Comparison of ENCODE assay signal across 16 cellular contexts in the genomic region with DNA sequence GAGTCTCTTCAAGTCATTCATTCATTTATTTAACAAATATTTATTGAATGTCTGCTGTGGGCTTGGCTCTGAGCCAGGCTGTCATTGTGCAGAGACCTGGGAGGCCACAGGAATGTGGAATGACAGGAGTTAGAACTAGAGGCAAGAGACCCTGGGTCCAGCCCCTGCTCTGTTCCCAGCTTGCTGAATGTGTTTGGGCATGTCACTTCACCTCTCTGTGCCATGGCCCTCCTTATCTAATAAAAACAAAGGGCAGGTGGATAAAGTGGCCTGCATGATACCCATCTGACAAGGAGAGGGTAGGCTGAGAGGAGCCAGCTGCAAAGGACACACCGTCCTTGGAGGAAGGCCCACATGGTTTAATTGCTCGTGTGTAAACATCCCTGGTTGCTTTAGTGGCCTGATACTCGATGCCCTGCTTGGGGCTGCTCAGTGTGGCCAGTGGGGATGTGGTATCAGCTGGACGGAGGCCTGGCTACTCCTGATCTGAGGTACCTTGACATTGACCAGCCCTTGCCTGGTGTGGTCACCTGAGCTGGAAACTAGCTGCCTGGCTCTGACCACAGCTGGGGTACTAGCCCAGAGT.
DNase-seq lines count a peak whose midpoint lies in the region; ATAC-seq, FAIRE-seq and TF ChIP-seq lines count a peak whose summit lies in the region.
"Had no signal": no experiment of that assay in that cellular context is flagged by ENCODE, and none has a peak within 500 bp of the region (broad histone marks: within the 10 kb centered on the region; RNA-seq: fewer than 3 reads in every experiment).

No MANE protein-coding gene starts in this region.

- CTCF ChIA-PET in HepG2 (lab: Yijun Ruan, JAX; ENCODE audit: low intra/inter-chr PET ratio, low total read pairs): no interaction called here
- CTCF ChIA-PET in PC-3 (lab: Charles Lee): no interaction called here

- H3K4me1 ChIP-seq in HepG2 (ENCODE audit: insufficient read depth, low read length) (peaks cover 10% of the 10 kb centered on the region), right lobe of liver (no peaks in the 10 kb centered on the region), PC-3 (ENCODE audit: insufficient read depth, low read length) (peaks cover 12% of the 10 kb centered on the region), sigmoid colon (no peaks in the 10 kb centered on the region)
- H3K4me1 ChIP-seq: vagina had no signal

- H3K79me2 ChIP-seq in HepG2 (ENCODE audit: insufficient read depth, low read length) (no peaks in the 10 kb centered on the region), PC-3 (ENCODE audit: low read length) (no peaks in the 10 kb centered on the region)

- no peaks in the 10 kb centered on the region for H4K20me1 ChIP-seq in HepG2 (ENCODE audit: insufficient read depth, low read length)
- H4K20me1 ChIP-seq in PC-3 (ENCODE audit: low read length): no peaks in the 10 kb centered on the region

- in situ Hi-C loops in HepG2 (cut with HindIII; ENCODE audit: extremely low pct_ligation_motif_present, low pct_unique_long_range_greater_than_20kb): no loop called here

- no peak for FAIRE-seq in HepG2 (lab: Jason Lieb, UNC)
- FAIRE-seq in urothelium cell line (lab: Jason Lieb, UNC): no peak

- intact Hi-C loops in HepG2 (cut with micrococcal nuclease; ENCODE audit: unreplicated experiment): no loop called here
- intact Hi-C loops in right lobe of liver (cut with DNase I): no loop called here
- intact Hi-C loops in PC-3 (cut with micrococcal nuclease): no loop called here
- intact Hi-C loops in sigmoid colon (cut with DNase I): no loop called here

- no peak for TF ChIP-seq RAD21 in HepG2 (CRISPR knock-in tag; IDR thresholded peaks at IDR 0.05)

- H3K27ac ChIP-seq in HepG2 (ENCODE audit: extremely low read length, insufficient read depth, low read length) (no peak overlapping the region), right lobe of liver (no peak overlapping the region), PC-3 (ENCODE audit: low read length) (no peak overlapping the region), sigmoid colon (no peak overlapping the region)
- H3K27ac ChIP-seq: vagina had no signal

- no CpG with 5 or more reads among the region's 4 CpGs for WGBS in HepG2 (ENCODE audit: low lambda C conversion rate)
- 57% methylated on average over 4 of the region's 4 CpGs for WGBS in right lobe of liver (ENCODE audit: insufficient coverage, low coverage, low lambda C conversion rate, missing lambda C conversion rate)
- 48 to 61% methylated on average over 4 of the region's 4 CpGs for WGBS in sigmoid colon, 2 donors

- H3K9me3 ChIP-seq in HepG2 (ENCODE audit: low read length): no peaks in the 10 kb centered on the region
- no peaks in the 10 kb centered on the region for H3K9me3 ChIP-seq in right lobe of liver
- no peaks in the 10 kb centered on the region for H3K9me3 ChIP-seq in PC-3 (ENCODE audit: low read length)
- H3K9me3 ChIP-seq in sigmoid colon: no peaks in the 10 kb centered on the region
- H3K9me3 ChIP-seq: vagina had no signal

- POLR2A ChIA-PET in HepG2 (lab: Yijun Ruan, JAX): no interaction called here
- POLR2A ChIA-PET in PC-3 (lab: Charles Lee; ENCODE audit: unreplicated experiment): no interaction called here

- ATAC-seq in HepG2 (peak; percentile 34), right lobe of liver (no peak), PC-3 (peak; percentile 31; the same call in 1 of the 2 replicates), omental fat pad (ENCODE audit: low FRiP score) (no peak)

- no peaks in the 10 kb centered on the region for H3K9me2 ChIP-seq in PC-3 (replicated peaks; ENCODE audit: low read length)

- H3K9ac ChIP-seq in HepG2 (ENCODE audit: insufficient read depth, low read depth, low read length) (no peak overlapping the region), PC-3 (ENCODE audit: low read length) (no peak overlapping the region)

- TF ChIP-seq EP300 in HepG2 (IDR thresholded peaks at IDR 0.05; ENCODE audit: low read depth in 2 of 2, low read length in 2 of 2) (no peak), HepG2 (CRISPR knock-in tag; IDR thresholded peaks at IDR 0.05; ENCODE audit: borderline replicate concordance) (no peak), sigmoid colon (IDR thresholded peaks at IDR 0.05) (no peak)

- BruUV-seq in HepG2 (replicated peaks; lab: Mats Ljungman, UMichigan): no TSS peak
- no TSS peak for BruUV-seq in PC-3 (replicated peaks; lab: Mats Ljungman, UMichigan)

- H3K4me2 ChIP-seq in HepG2 (ENCODE audit: low read depth, low read length): no peak overlapping the region
- no peak overlapping the region for H3K4me2 ChIP-seq in PC-3 (ENCODE audit: low read length)

- H3F3A ChIP-seq in PC-3 (ENCODE audit: low read length, unreplicated experiment): no peaks in the 10 kb centered on the region

- DNase-seq in HepG2 (ENCODE audit: low spot score) (peak; percentile 33), right lobe of liver (no peak), PC-3 (peak; percentile 71), islet precursor cell (peak; percentile 87), urothelium cell line (ENCODE audit: low spot score) (peak; percentile 83), sigmoid colon (no peak), omental fat pad (ENCODE audit: low spot score) (no peak)
- DNase-seq in stimulated activated CD4-positive, alpha-beta T cell treated with anti-CD3 and anti-CD28 coated beads, Interleukin-2, amount 100 ng/mL, for 48 hours: no peak
- DNase-seq: activated CD4-positive, alpha-beta T cell treated with anti-CD3 and anti-CD28 coated beads, Interleukin-2, amount 10 ng/mL, durations not matched to agents 24 days and 14 days; activated effector memory CD4-positive, alpha-beta T cell treated with anti-CD3 and anti-CD28 coated beads, Interleukin-2, amount 50 U/mL, for 16 hours; MM.1S; naive B cell; NCI-H774; stimulated activated CD4-positive, alpha-beta T cell treated with anti-CD3 and anti-CD28 coated beads, Interleukin-12 subunit alpha, Interleukin-12 subunit beta, amount 100 ng/mL, for 4 hours; SW 1271 had no signal

- no peak for TF ChIP-seq POLR2A in HepG2 (IDR thresholded peaks at IDR 0.05; ENCODE audit: insufficient read depth in 1 of 2, low read depth in 2 of 2, low read length in 2 of 2)
- no peak for TF ChIP-seq POLR2A in right lobe of liver (IDR thresholded peaks at IDR 0.05)
- no peak for TF ChIP-seq POLR2A in sigmoid colon (IDR thresholded peaks at IDR 0.05)

- TF ChIP-seq CTCF in HepG2 (CRISPR knock-in tag; IDR thresholded peaks at IDR 0.05): no peak
- no peak for TF ChIP-seq CTCF in right lobe of liver (IDR thresholded peaks at IDR 0.05)
- no peak for TF ChIP-seq CTCF in PC-3 (conservative IDR thresholded peaks at IDR 0.05; ENCODE audit: low read depth, low read length)
- no peak for TF ChIP-seq CTCF in sigmoid colon (IDR thresholded peaks at IDR 0.05)
- TF ChIP-seq CTCF in omental fat pad (IDR thresholded peaks at IDR 0.05): no peak

- H3K36me3 ChIP-seq in HepG2 (replicated peaks in 1 of 2; ENCODE audit: control insufficient read depth in 1 of 2, insufficient read depth in 2 of 2, low read length in 2 of 2): no peaks in the 10 kb centered on the region
- no peaks in the 10 kb centered on the region for H3K36me3 ChIP-seq in right lobe of liver
- H3K36me3 ChIP-seq in PC-3 (ENCODE audit: low read depth, low read length): no peaks in the 10 kb centered on the region
- H3K36me3 ChIP-seq in sigmoid colon: no peaks in the 10 kb centered on the region
- H3K36me3 ChIP-seq: vagina had no signal

- peaks cover 0 to 4% of the 10 kb centered on the region in 2 experiments; a peak in 2 of 5 replicates for H3K27me3 ChIP-seq in HepG2 (ENCODE audit: control insufficient read depth in 1 of 2, insufficient read depth in 2 of 2, low read length in 2 of 2)
- H3K27me3 ChIP-seq in right lobe of liver: no peaks in the 10 kb centered on the region
- H3K27me3 ChIP-seq in PC-3 (ENCODE audit: low read length): 0 out of 2 replicates have a peak, but pooled peaks cover 2% of the 10 kb centered on the region
- H3K27me3 ChIP-seq in sigmoid colon: no peaks in the 10 kb centered on the region
- H3K27me3 ChIP-seq: vagina had no signal

- H2AFZ ChIP-seq in HepG2 (ENCODE audit: low read length) (no peak overlapping the region), PC-3 (ENCODE audit: low read length) (no peak overlapping the region)

- H3K4me3 ChIP-seq in HepG2 (replicated peaks in 1 of 3; ENCODE audit: insufficient read depth in 1 of 3, low read depth in 2 of 3, low read length in 3 of 3): no peak overlapping the region
- no peak overlapping the region for H3K4me3 ChIP-seq in right lobe of liver
- no peak overlapping the region for H3K4me3 ChIP-seq in PC-3 (ENCODE audit: low read length)
- no peak overlapping the region for H3K4me3 ChIP-seq in sigmoid colon
- H3K4me3 ChIP-seq: vagina had no signal

TF ChIP-seq in HepG2, 621 proteins besides CTCF, POLR2A, EP300 and RAD21:
- TF ChIP-seq CENPX (CRISPR knock-in tag; IDR thresholded peaks at IDR 0.05) (no peak), CEBPB (IDR thresholded peaks at IDR 0.05; ENCODE audit: borderline replicate concordance, low read depth, low read length) (no peak), ZNF33A (CRISPR knock-in tag; IDR thresholded peaks at IDR 0.05; ENCODE audit: borderline replicate concordance) (no peak), ZFP90 (CRISPR knock-in tag; IDR thresholded peaks at IDR 0.05; ENCODE audit: borderline replicate concordance) (no peak), ZNF430 (CRISPR knock-in tag; IDR thresholded peaks at IDR 0.05) (no peak)
- TF ChIP-seq, protein P1, sequence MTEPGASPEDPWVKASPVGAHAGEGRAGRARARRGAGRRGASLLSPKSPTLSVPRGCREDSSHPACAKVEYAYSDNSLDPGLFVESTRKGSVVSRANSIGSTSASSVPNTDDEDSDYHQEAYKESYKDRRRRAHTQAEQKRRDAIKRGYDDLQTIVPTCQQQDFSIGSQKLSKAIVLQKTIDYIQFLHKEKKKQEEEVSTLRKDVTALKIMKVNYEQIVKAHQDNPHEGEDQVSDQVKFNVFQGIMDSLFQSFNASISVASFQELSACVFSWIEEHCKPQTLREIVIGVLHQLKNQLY (CRISPR knock-in tag; IDR thresholded peaks at IDR 0.05): no peak
- TF ChIP-seq, protein P2, sequence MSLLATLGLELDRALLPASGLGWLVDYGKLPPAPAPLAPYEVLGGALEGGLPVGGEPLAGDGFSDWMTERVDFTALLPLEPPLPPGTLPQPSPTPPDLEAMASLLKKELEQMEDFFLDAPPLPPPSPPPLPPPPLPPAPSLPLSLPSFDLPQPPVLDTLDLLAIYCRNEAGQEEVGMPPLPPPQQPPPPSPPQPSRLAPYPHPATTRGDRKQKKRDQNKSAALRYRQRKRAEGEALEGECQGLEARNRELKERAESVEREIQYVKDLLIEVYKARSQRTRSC (CRISPR knock-in tag; IDR thresholded peaks at IDR 0.05; ENCODE audit: low read depth): no peak
TF ChIP-seq in HepG2: peak in this region for 0.

Comparison
In these comparisons a context has a peak if more than half of its experiments do, and no peak if none do; other contexts are left out.
1. ATAC-seq: peak in HepG2 (single experiment) and PC-3 (single experiment); none in right lobe of liver (0 of 4) and omental fat pad (single experiment).
2. DNase-seq: peak in HepG2 (single experiment), PC-3 (single experiment), islet precursor cell (single experiment) and urothelium cell line (single experiment); none in right lobe of liver (0 of 3), sigmoid colon (single experiment), stimulated activated CD4-positive, alpha-beta T cell treated with anti-CD3 and anti-CD28 coated beads, Interleukin-2, amount 100 ng/mL, for 48 hours (0 of 2) and omental fat pad (single experiment).